8 cellular contexts compared by ENCODE assay signal in genomic region chr2:201182650-201183372, GRCh38. TPM values are rescaled to one million over a fixed set of nuclear protein-coding genes. Genes with fewer than 3 reads are reported as not detected.
A peak's percentile ranks its signal among the peaks of the same experiment; 100 is the strongest.
DNase-seq lines count a peak whose midpoint lies in the region; TF ChIP-seq lines count a peak whose summit lies in the region.

CASP10 (plus strand) TSS chr2:201183141; CDS start chr2:201185778, 2,637 bp downstream.

- TF ChIP-seq POLR2A in esophagus squamous epithelium (IDR thresholded peaks at IDR 0.05), result peak in 2 of 4 donors; percentile 15 to 62

- peaks cover 6% of the 10 kb centered on the region for H3K27me3 Mint-ChIP-seq in nephron (ENCODE audit: low read depth)

- WGBS in esophagus squamous epithelium, 2 donors, result 37 to 48% methylated on average over 11 of the region's 11 CpGs

- H3K4me1 ChIP-seq in esophagus squamous epithelium, result peaks cover 0 to 49% (median 9%) of the 10 kb centered on the region in 3 donors

- H3K27ac ChIP-seq in esophagus squamous epithelium, result peak within 1 kb of the TSS; percentile 64 to 86 (median 76)

- H3K27me3 ChIP-seq in esophagus squamous epithelium, result no peaks in the 10 kb centered on the region

- H3K36me3 Mint-ChIP-seq in nephron (ENCODE audit: low read depth), result no peaks in the 10 kb centered on the region

- peak within 1 kb of the TSS; percentile 49 to 80 (median 78) for H3K4me3 Mint-ChIP-seq in nephron

- DNase-seq in GM04504 (ENCODE audit: low read depth) (peak; percentile 46), GM20000 (ENCODE audit: low spot score) (peak; percentile 69), HPDE6-E6E7 (ENCODE audit: extremely low spot score) (peak; percentile 86), esophagus squamous epithelium (lab: John Stamatoyannopoulos, UW) (no peak), epidermal melanocyte (ENCODE audit: insufficient read length, low spot score) (no peak), NCI-H510A (lab: John Stamatoyannopoulos, UW) (no peak)

- H3K27ac Mint-ChIP-seq in nephron, result peak within 1 kb of the TSS in 1 of 3 experiments; percentile 72

- no peaks in the 10 kb centered on the region for H3K9me3 ChIP-seq in esophagus squamous epithelium

- H3K9me3 Mint-ChIP-seq in nephron, result no peaks in the 10 kb centered on the region

- no peaks in the 10 kb centered on the region for H3K4me1 Mint-ChIP-seq in nephron

- peak; percentile 42 for TF ChIP-seq CTCF in GM20000 (IDR thresholded peaks at IDR 0.05; ENCODE audit: extremely low read depth, missing control alignments)
- TF ChIP-seq CTCF in esophagus squamous epithelium (IDR thresholded peaks at IDR 0.05), result peak in 5 of 6 experiments; percentile 34 to 79 (median 65)
- peak in 1 of 3 experiments; percentile 16 for TF ChIP-seq CTCF in nephron (IDR thresholded peaks at IDR 0.05; ENCODE audit: unreplicated experiment in 3 of 3)

- intact Hi-C loops in T-helper 1 cell treated with Interleukin-12 subunit alpha and Interleukin-12 subunit beta and Interleukin-4 antibody, amounts not matched to agents 30 ng/mL and 1 ng/mL, for 36 hours (cut with micrococcal nuclease), result loop anchor here (1.0 to 2.0 kb wide), 12 partner anchors 11 to 995 kb away; partner anchors contain the start of genes BZW1, NIF3L1, PPIL3 and STRADB
- intact Hi-C loops in esophagus squamous epithelium (cut with DNase I), result no loop called here

- peaks cover 0 to 18% (median 0%) of the 10 kb centered on the region in 3 donors for H3K36me3 ChIP-seq in esophagus squamous epithelium

- H3K4me3 ChIP-seq in esophagus squamous epithelium, result peak within 1 kb of the TSS; percentile 37 to 65 (median 47)

RNA-seq across cellular contexts. Expression of gene CASP10, which starts in this region (rescaled TPM):
- 33.5 and 33.9 TPM in 2 replicates for total RNA-seq in T-helper 1 cell treated with Interleukin-12 subunit alpha and Interleukin-12 subunit beta and Interleukin-4 antibody, amounts not matched to agents 30 ng/mL and 1 ng/mL, for 36 hours
- total RNA-seq in esophagus squamous epithelium, result 10 to 100 TPM in 3 of 4 donors, 1 to 10 TPM in 1; 9.0 to 22.0 (median 15.0) TPM

Comparison
In these comparisons a context has a peak if more than half of its experiments do, and no peak if none do; other contexts are left out.
1. DNase-seq: peak in GM04504 (single experiment), GM20000 (single experiment) and HPDE6-E6E7 (single experiment); none in esophagus squamous epithelium (single experiment), epidermal melanocyte (single experiment) and NCI-H510A (single experiment).